ENCODE assay signal across 13 cellular contexts in the genomic region with DNA sequence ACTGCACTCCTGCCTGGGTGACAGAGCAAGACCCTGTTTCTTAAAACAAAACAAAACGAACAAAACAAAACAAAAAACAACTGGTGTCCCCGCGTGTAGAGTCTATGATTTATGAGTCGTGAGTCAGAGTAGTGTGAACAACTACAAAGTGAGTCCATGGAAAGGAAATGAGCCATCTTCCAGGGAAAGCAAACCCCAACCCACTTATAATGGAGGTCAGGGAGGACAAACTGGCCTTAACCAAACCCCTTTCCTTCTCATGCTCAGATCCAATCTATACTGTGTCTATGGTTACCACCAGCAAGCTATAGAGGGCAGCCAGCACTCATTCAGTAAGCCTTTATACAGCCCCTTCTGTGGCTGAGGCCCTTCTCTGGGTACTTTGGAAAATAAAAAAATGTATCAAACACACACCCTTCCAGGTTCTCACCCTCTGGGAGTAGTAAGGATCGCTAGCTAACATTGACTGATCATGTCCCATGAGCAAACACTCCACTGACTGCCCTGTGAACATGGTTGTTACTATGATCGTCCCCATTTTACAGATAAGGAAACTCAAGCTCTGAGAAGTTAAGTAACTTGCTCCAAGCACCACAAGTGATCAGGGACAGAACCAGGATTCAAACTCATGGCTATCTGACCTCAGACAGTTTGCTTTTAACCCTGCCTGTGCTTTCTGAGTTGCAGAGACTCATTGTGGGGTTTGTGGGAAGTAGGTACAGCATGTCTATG. TPM values are rescaled to one million over a fixed set of nuclear protein-coding genes. Genes with fewer than 3 reads are reported as not detected.
A peak's percentile ranks its signal among the peaks of the same experiment; 100 is the strongest.
DNase-seq lines count a peak whose midpoint lies in the region; ATAC-seq, FAIRE-seq and TF ChIP-seq lines count a peak whose summit lies in the region.
"Had no signal": no experiment of that assay in that cellular context is flagged by ENCODE, and none has a peak within 500 bp of the region (broad histone marks: within the 10 kb centered on the region; RNA-seq: fewer than 3 reads in every experiment).

No MANE protein-coding gene starts in this region.

- WGBS in suprapubic skin = 54% methylated on average over 6 of the region's 6 CpGs

- H3K4me3 ChIP-seq in breast epithelium (no peak overlapping the region), astrocyte of the cerebellum (ENCODE audit: low read depth, low read length) (no peak overlapping the region), keratinocyte (ENCODE audit: control insufficient read depth in 2 of 3, extremely low read depth in 1 of 3, insufficient read depth in 2 of 3, low read depth in 1 of 3, low read length in 3 of 3) (no peak overlapping the region), suprapubic skin (no peak overlapping the region)

- no peak for TF ChIP-seq CTCF in MCF 10A (IDR thresholded peaks at IDR 0.05; ENCODE audit: unreplicated experiment)
- TF ChIP-seq CTCF in breast epithelium (IDR thresholded peaks at IDR 0.05) = no peak
- no peak for TF ChIP-seq CTCF in astrocyte of the cerebellum (IDR thresholded peaks at IDR 0.05; ENCODE audit: low read depth, low read length, missing control alignments)
- no peak for TF ChIP-seq CTCF in keratinocyte (optimal IDR thresholded peaks at IDR 0.05 in 1 of 3, IDR thresholded peaks at IDR 0.05 in 1 of 3, conservative IDR thresholded peaks at IDR 0.05 in 1 of 3; ENCODE audit: extremely low read depth in 1 of 3, insufficient read depth in 2 of 3, low read length in 3 of 3)
- TF ChIP-seq CTCF in chondrocyte (IDR thresholded peaks at IDR 0.05) = no peak
- TF ChIP-seq CTCF in suprapubic skin (IDR thresholded peaks at IDR 0.05) = no peak

- no peak overlapping the region for H3K9ac ChIP-seq in keratinocyte (ENCODE audit: control insufficient read depth, extremely low read depth, insufficient read depth, low read length)

- H3K27ac ChIP-seq in breast epithelium (no peak overlapping the region), keratinocyte (ENCODE audit: control insufficient read depth, insufficient read depth, low read length) (no peak overlapping the region), suprapubic skin (no peak overlapping the region)

- H3K9me3 Mint-ChIP-seq in MCF 10A (ENCODE audit: unreplicated experiment) (peaks cover 16% of the 10 kb centered on the region), chondrocyte (ENCODE audit: low read depth) (no peaks in the 10 kb centered on the region)
- H3K9me3 Mint-ChIP-seq: stimulated activated naive CD8-positive, alpha-beta T cell treated with anti-CD3 and anti-CD28 coated beads, Interleukin-15, amount 100 ng/mL, for 72 hours had no signal

- no peak for TF ChIP-seq POLR2A in breast epithelium (IDR thresholded peaks at IDR 0.05)
- no peak for TF ChIP-seq POLR2A in GM18505 (IDR thresholded peaks at IDR 0.05; ENCODE audit: borderline replicate concordance, extremely low read depth, insufficient read depth, insufficient read length)
- TF ChIP-seq POLR2A in suprapubic skin (IDR thresholded peaks at IDR 0.05) = no peak

- H3K27me3 ChIP-seq in breast epithelium (no peaks in the 10 kb centered on the region), keratinocyte (ENCODE audit: control insufficient read depth, extremely low read depth, insufficient read depth, low read length) (no peaks in the 10 kb centered on the region), suprapubic skin (no peaks in the 10 kb centered on the region)

- H3K27me3 Mint-ChIP-seq in MCF 10A (ENCODE audit: insufficient read depth, unreplicated experiment) = no peaks in the 10 kb centered on the region
- no peaks in the 10 kb centered on the region for H3K27me3 Mint-ChIP-seq in chondrocyte (ENCODE audit: low read depth)
- H3K27me3 Mint-ChIP-seq: stimulated activated naive CD8-positive, alpha-beta T cell treated with anti-CD3 and anti-CD28 coated beads, Interleukin-15, amount 100 ng/mL, for 72 hours had no signal

- POLR2A ChIA-PET in MCF 10A (lab: Yijun Ruan, JAX) = no interaction called here

- no peaks in the 10 kb centered on the region for H4K20me1 ChIP-seq in keratinocyte (ENCODE audit: control insufficient read depth, extremely low read depth, insufficient read depth, low read length)

- in situ Hi-C loops in astrocyte of the cerebellum (cut with HindIII; ENCODE audit: low sequenced_read_pairs) = loop anchor here (5.0 kb wide), 1 partner anchor 37 kb away; no protein-coding TSS in a partner anchor

- H2AFZ ChIP-seq in keratinocyte (ENCODE audit: control insufficient read depth, low read length) = no peak overlapping the region

- H3K4me1 Mint-ChIP-seq in MCF 10A (ENCODE audit: insufficient read depth, unreplicated experiment) (no peaks in the 10 kb centered on the region), chondrocyte (ENCODE audit: low read depth) (peaks cover 37% of the 10 kb centered on the region)
- H3K4me1 Mint-ChIP-seq: stimulated activated naive CD8-positive, alpha-beta T cell treated with anti-CD3 and anti-CD28 coated beads, Interleukin-15, amount 100 ng/mL, for 72 hours had no signal

- BruUV-seq in MCF 10A (replicated peaks; lab: Mats Ljungman, UMichigan) = no TSS peak

- H3K4me1 ChIP-seq in breast epithelium (no peaks in the 10 kb centered on the region), keratinocyte (ENCODE audit: control insufficient read depth, extremely low read depth, insufficient read depth, low read length) (peaks cover 16% of the 10 kb centered on the region), suprapubic skin (peaks cover 2% of the 10 kb centered on the region)

- dilution Hi-C loops in keratinocyte (cut with MboI; ENCODE audit: extremely low pct_ligation_motif_present, low sequenced_read_pairs) = no loop called here

- intact Hi-C loops in MCF 10A (cut with micrococcal nuclease) = no loop called here
- intact Hi-C loops in breast epithelium (cut with DNase I; ENCODE audit: low total_unique reads) = no loop called here

- H3K79me2 ChIP-seq in keratinocyte (ENCODE audit: control insufficient read depth, insufficient read depth, low read length) = no peaks in the 10 kb centered on the region

- TF ChIP-seq EP300 in suprapubic skin (IDR thresholded peaks at IDR 0.05) = no peak

- no peak for ATAC-seq in GM18505 (IDR thresholded peaks at IDR 0.05; ENCODE audit: unreplicated experiment)
- ATAC-seq: stimulated activated naive CD8-positive, alpha-beta T cell treated with anti-CD3 and anti-CD28 coated beads, Interleukin-15, amount 100 ng/mL, for 72 hours had no signal

- DNase-seq in MCF 10A (ENCODE audit: unreplicated experiment) (peak; percentile 62), breast epithelium (ENCODE audit: low spot score in 2 of 2) (no peak), astrocyte of the cerebellum (ENCODE audit: low read depth) (peak; percentile 20), keratinocyte (ENCODE audit: low read depth, low spot score) (no peak), chondrocyte (ENCODE audit: low spot score) (no peak), suprapubic skin (ENCODE audit: low spot score in 2 of 2) (no peak), NCI-H2196 treated with DMSO at 0.1 percent for 48 hours (lab: John Stamatoyannopoulos, UW; ENCODE audit: unreplicated experiment) (no peak)
- DNase-seq: activated T-cell treated with anti-CD3 and anti-CD28 coated beads, Interleukin-2, amount 50 U/mL, for 48 hours; NCI-H1436 treated with DMSO at 0.1 percent for 48 hours; stimulated activated CD4-positive, alpha-beta T cell treated with anti-CD3 and anti-CD28 coated beads, Interleukin-1b, Interleukin-23, amount 100 ng/mL, for 48 hours; stimulated activated naive CD8-positive, alpha-beta T cell treated with anti-CD3 and anti-CD28 coated beads, Interleukin-15, amount 100 ng/mL, for 72 hours had no signal

- H3K36me3 ChIP-seq in breast epithelium (no peaks in the 10 kb centered on the region), keratinocyte (ENCODE audit: control insufficient read depth in 2 of 2, extremely low read depth in 1 of 2, insufficient read depth in 2 of 2, low read length in 2 of 2) (no peaks in the 10 kb centered on the region), suprapubic skin (no peaks in the 10 kb centered on the region)

- no peak for FAIRE-seq in keratinocyte (lab: Jason Lieb, UNC)
- FAIRE-seq: A204.1 had no signal

- H3K9me3 ChIP-seq in breast epithelium = no peaks in the 10 kb centered on the region
- H3K9me3 ChIP-seq in keratinocyte (ENCODE audit: control insufficient read depth, low read depth, low read length) = no peaks in the 10 kb centered on the region
- H3K9me3 ChIP-seq in suprapubic skin = no peaks in the 10 kb centered on the region

- H3K9me1 ChIP-seq in keratinocyte (ENCODE audit: control insufficient read depth, extremely low read depth, insufficient read depth, low read length) = no peaks in the 10 kb centered on the region

- H3K36me3 Mint-ChIP-seq in MCF 10A (ENCODE audit: insufficient read depth, unreplicated experiment) = peaks cover 7% of the 10 kb centered on the region
- no peaks in the 10 kb centered on the region for H3K36me3 Mint-ChIP-seq in chondrocyte (ENCODE audit: low read depth)

- H3K4me3 Mint-ChIP-seq in MCF 10A (ENCODE audit: unreplicated experiment) (no peak overlapping the region), chondrocyte (ENCODE audit: unreplicated experiment) (no peak overlapping the region)
- H3K4me3 Mint-ChIP-seq: stimulated activated naive CD8-positive, alpha-beta T cell treated with anti-CD3 and anti-CD28 coated beads, Interleukin-15, amount 100 ng/mL, for 72 hours had no signal

- H3K4me2 ChIP-seq in keratinocyte (ENCODE audit: control insufficient read depth, extremely low read depth, insufficient read depth, low read depth, low read length) = peak overlapping the region; percentile 37

- CTCF ChIA-PET in MCF 10A (lab: Yijun Ruan, JAX) = interaction anchor here (0.6 to 1.1 kb wide), 3 partner anchors 71 to 195 kb away, joined by 3 read pairs; no protein-coding TSS in a partner anchor

- no peak overlapping the region for H3K27ac Mint-ChIP-seq in MCF 10A (ENCODE audit: low read depth, unreplicated experiment)
- H3K27ac Mint-ChIP-seq in chondrocyte (ENCODE audit: unreplicated experiment) = no peak overlapping the region
- H3K27ac Mint-ChIP-seq: stimulated activated naive CD8-positive, alpha-beta T cell treated with anti-CD3 and anti-CD28 coated beads, Interleukin-15, amount 100 ng/mL, for 72 hours had no signal

RNA-seq across cellular contexts. Expression of a gene that starts 24.7 kb away (rescaled TPM):
- 0.05 TPM in 1 of 2 replicates, not detected in the other for total RNA-seq in MCF 10A (2022)
- 10 to 100 TPM; 11.7 to 57.3 (median 14.7) TPM for total RNA-seq in breast epithelium
- polyA plus RNA-seq in keratinocyte = not detected in 3 replicates
- polyA plus RNA-seq in keratinocyte (2011; ENCODE audit: low read depth) = not detected
- polyA plus RNA-seq in keratinocyte (2011; cell fraction: cytosol; rRNA removed) = not detected in 2 replicates
- polyA plus RNA-seq in keratinocyte (2011; cell fraction: nucleus; rRNA removed) = not detected in 2 replicates
- not detected in 2 replicates for polyA plus RNA-seq in keratinocyte (2012; ENCODE audit: low replicate concordance)
- polyA minus RNA-seq in keratinocyte = not detected in 3 replicates
- polyA minus RNA-seq in keratinocyte (2011; cell fraction: cytosol; rRNA and poly(A)+ RNA removed) = not detected
- not detected in 2 replicates for polyA minus RNA-seq in keratinocyte (2011; cell fraction: nucleus; rRNA and poly(A)+ RNA removed)
- total RNA-seq in chondrocyte = 2.1 to 17.8 TPM (median 2.2 TPM) in 3 replicates
- 1 to 10 TPM; 2.1 to 6.2 (median 5.2) TPM for total RNA-seq in suprapubic skin

RNA-seq across cellular contexts. Expression of a gene that starts 54.9 kb away (rescaled TPM):
- total RNA-seq in MCF 10A (2022) (not detected in 2 replicates), breast epithelium (not detected), chondrocyte (not detected in 3 replicates), suprapubic skin (not detected)
- polyA plus RNA-seq in keratinocyte = not detected in 3 replicates
- not detected for polyA plus RNA-seq in keratinocyte (2011; ENCODE audit: low read depth)
- not detected in 2 replicates for polyA plus RNA-seq in keratinocyte (2011; cell fraction: cytosol; rRNA removed)
- not detected in 2 replicates for polyA plus RNA-seq in keratinocyte (2011; cell fraction: nucleus; rRNA removed)
- not detected in 2 replicates for polyA plus RNA-seq in keratinocyte (2012; ENCODE audit: low replicate concordance)
- polyA minus RNA-seq in keratinocyte = not detected in 3 replicates
- not detected for polyA minus RNA-seq in keratinocyte (2011; cell fraction: cytosol; rRNA and poly(A)+ RNA removed)
- polyA minus RNA-seq in keratinocyte (2011; cell fraction: nucleus; rRNA and poly(A)+ RNA removed) = not detected in 2 replicates

Comparison
In these comparisons a context has a peak if more than half of its experiments do, and no peak if none do; other contexts are left out.
1. DNase-seq: peak in MCF 10A (single experiment) and astrocyte of the cerebellum (single experiment); none in breast epithelium (0 of 2), keratinocyte (single experiment), chondrocyte (single experiment), suprapubic skin (0 of 2) and NCI-H2196 treated with DMSO at 0.1 percent for 48 hours (single experiment).